12 cellular contexts compared by ENCODE assay signal in genomic region chr10:62916157-62916603, GRCh38.
DNase-seq lines count a peak whose midpoint lies in the region; ATAC-seq, FAIRE-seq and TF ChIP-seq lines count a peak whose summit lies in the region.
"Had no signal": no experiment of that assay in that cellular context is flagged by ENCODE, and none has a peak within 500 bp of the region (broad histone marks: within the 10 kb centered on the region; RNA-seq: fewer than 3 reads in every experiment).

No MANE protein-coding gene starts in this region.

- FAIRE-seq in HepG2 (lab: Jason Lieb, UNC): no peak
- peak; percentile 20 for FAIRE-seq in astrocyte (lab: Jason Lieb, UNC)

- H2AFZ ChIP-seq in HepG2 (ENCODE audit: low read length): no peak overlapping the region
- no peak overlapping the region for H2AFZ ChIP-seq in astrocyte (ENCODE audit: low read depth, low read length)

- WGBS in HepG2 (ENCODE audit: low lambda C conversion rate): 0% methylated on average over 1 of the region's 1 CpG
- WGBS in right lobe of liver (ENCODE audit: insufficient coverage, low coverage, low lambda C conversion rate, missing lambda C conversion rate): 62% methylated on average over 1 of the region's 1 CpG
- 43 to 78% (median 56%) methylated on average over 1 of the region's 1 CpG for WGBS in heart left ventricle, 4 donors
- 25 to 26% methylated on average over 1 of the region's 1 CpG for WGBS in aorta, 2 donors

- H3K27ac Mint-ChIP-seq in astrocyte (ENCODE audit: unreplicated experiment): peak overlapping the region; percentile 75
- H3K27ac Mint-ChIP-seq: B cell had no signal

- H3K27me3 ChIP-seq in HepG2 (ENCODE audit: control insufficient read depth in 1 of 2, insufficient read depth in 2 of 2, low read length in 2 of 2) (no peaks in the 10 kb centered on the region; a peak in 1 of 5 replicates), right lobe of liver (no peaks in the 10 kb centered on the region), astrocyte (ENCODE audit: insufficient read depth, low read length) (no peaks in the 10 kb centered on the region), heart left ventricle (peaks cover 0 to 4% (median 0%) of the 10 kb centered on the region in 9 donors), aorta (ENCODE audit: control insufficient read depth in 1 of 2, insufficient read depth in 2 of 2, low read length in 1 of 2) (no peaks in the 10 kb centered on the region)

- DNase-seq in HepG2 (ENCODE audit: low spot score) (no peak), right lobe of liver (no peak), astrocyte (ENCODE audit: low read depth) (peak; percentile 81), heart left ventricle (no peak), aorta (no peak), NCI-H1417 treated with DMSO at 0.1 percent for 48 hours (lab: John Stamatoyannopoulos, UW) (no peak)
- DNase-seq: activated T-cell treated with anti-CD3 and anti-CD28 coated beads, Interleukin-2, amount 50 U/mL, for 1 hour; caudate nucleus; NCI-H1436 treated with DMSO at 0.1 percent for 48 hours had no signal

- H3K9me3 ChIP-seq in HepG2 (ENCODE audit: low read length) (no peaks in the 10 kb centered on the region), right lobe of liver (no peaks in the 10 kb centered on the region), astrocyte (ENCODE audit: insufficient read depth, low read depth, low read length) (no peaks in the 10 kb centered on the region), heart left ventricle (no peaks in the 10 kb centered on the region), aorta (ENCODE audit: control insufficient read depth, low read length) (no peaks in the 10 kb centered on the region)

- no peak for TF ChIP-seq CTCF in HepG2 (CRISPR knock-in tag; IDR thresholded peaks at IDR 0.05)
- no peak for TF ChIP-seq CTCF in right lobe of liver (IDR thresholded peaks at IDR 0.05)
- TF ChIP-seq CTCF in astrocyte (IDR thresholded peaks at IDR 0.05; ENCODE audit: insufficient read depth, low read depth, low read length): no peak
- no peak for TF ChIP-seq CTCF in heart left ventricle (IDR thresholded peaks at IDR 0.05)

- H3K4me2 ChIP-seq in HepG2 (ENCODE audit: low read depth, low read length): no peak overlapping the region
- no peak overlapping the region for H3K4me2 ChIP-seq in astrocyte (ENCODE audit: low read length)

- no peaks in the 10 kb centered on the region for H3K27me3 Mint-ChIP-seq in astrocyte (ENCODE audit: low read depth, unreplicated experiment)
- H3K27me3 Mint-ChIP-seq: B cell had no signal

- in situ Hi-C loops in HepG2 (cut with HindIII; ENCODE audit: extremely low pct_ligation_motif_present, low pct_unique_long_range_greater_than_20kb): no loop called here

- H3K27ac ChIP-seq in HepG2 (ENCODE audit: extremely low read length, insufficient read depth, low read length) (no peak overlapping the region), right lobe of liver (no peak overlapping the region), astrocyte (ENCODE audit: low read depth, low read length) (no peak overlapping the region), heart left ventricle (peak overlapping the region in 5 of 12 donors; percentile 44 to 68 (median 54)), aorta (ENCODE audit: low read depth in 1 of 2, low read length in 2 of 2) (no peak overlapping the region)

- intact Hi-C loops in HepG2 (cut with micrococcal nuclease; ENCODE audit: unreplicated experiment): no loop called here
- intact Hi-C loops in right lobe of liver (cut with DNase I): no loop called here
- intact Hi-C loops in heart left ventricle (cut with DNase I): no loop called here
- intact Hi-C loops in aorta (cut with DNase I): no loop called here

- TF ChIP-seq EP300 in HepG2 (IDR thresholded peaks at IDR 0.05; ENCODE audit: low read depth in 2 of 2, low read length in 2 of 2) (no peak), HepG2 (CRISPR knock-in tag; IDR thresholded peaks at IDR 0.05; ENCODE audit: borderline replicate concordance) (no peak)

- no peak for TF ChIP-seq RAD21 in HepG2 (CRISPR knock-in tag; IDR thresholded peaks at IDR 0.05)

- no peak overlapping the region for H3K4me3 Mint-ChIP-seq in astrocyte (ENCODE audit: unreplicated experiment)
- H3K4me3 Mint-ChIP-seq: B cell had no signal

- ATAC-seq in HepG2 (no peak), right lobe of liver (no peak), heart left ventricle (peak; percentile 63 to 95 (median 78)), aorta (ENCODE audit: low FRiP score) (peak; percentile 37), GM19463 (IDR thresholded peaks at IDR 0.05; ENCODE audit: unreplicated experiment) (no peak), GM19455 (IDR thresholded peaks at IDR 0.05; ENCODE audit: unreplicated experiment) (no peak)

- H3K79me2 ChIP-seq in HepG2 (ENCODE audit: insufficient read depth, low read length) (no peaks in the 10 kb centered on the region), astrocyte (ENCODE audit: insufficient read depth, low read length) (no peaks in the 10 kb centered on the region)

- no peaks in the 10 kb centered on the region for H3K9me3 Mint-ChIP-seq in astrocyte (ENCODE audit: unreplicated experiment)

- H3K36me3 ChIP-seq in HepG2 (replicated peaks in 1 of 2; ENCODE audit: control insufficient read depth in 1 of 2, insufficient read depth in 2 of 2, low read length in 2 of 2): no peaks in the 10 kb centered on the region
- H3K36me3 ChIP-seq in right lobe of liver: no peaks in the 10 kb centered on the region
- no peaks in the 10 kb centered on the region for H3K36me3 ChIP-seq in astrocyte (ENCODE audit: insufficient read depth, low read length)
- no peaks in the 10 kb centered on the region for H3K36me3 ChIP-seq in heart left ventricle
- no peaks in the 10 kb centered on the region for H3K36me3 ChIP-seq in aorta (ENCODE audit: control insufficient read depth in 1 of 2, insufficient read depth in 2 of 2, low read length in 1 of 2)

- no TSS peak for BruUV-seq in HepG2 (replicated peaks; lab: Mats Ljungman, UMichigan)

- H3K36me3 Mint-ChIP-seq in astrocyte (ENCODE audit: low read depth, unreplicated experiment): no peaks in the 10 kb centered on the region

- H4K20me1 ChIP-seq in HepG2 (ENCODE audit: insufficient read depth, low read length) (no peaks in the 10 kb centered on the region), astrocyte (ENCODE audit: insufficient read depth, low read length) (no peaks in the 10 kb centered on the region)

- H3K4me1 ChIP-seq in HepG2 (ENCODE audit: insufficient read depth, low read length) (no peaks in the 10 kb centered on the region), right lobe of liver (no peaks in the 10 kb centered on the region), astrocyte (ENCODE audit: insufficient read depth, low read length) (peaks cover 3% of the 10 kb centered on the region), heart left ventricle (peaks cover 0 to 22% (median 2%) of the 10 kb centered on the region in 12 donors), aorta (ENCODE audit: control insufficient read depth in 1 of 2, insufficient read depth in 2 of 2, low read length in 2 of 2) (peaks cover 0 to 5% of the 10 kb centered on the region in 2 donors)

- H3K4me3 ChIP-seq in HepG2 (replicated peaks in 1 of 3; ENCODE audit: insufficient read depth in 1 of 3, low read depth in 2 of 3, low read length in 3 of 3) (no peak overlapping the region), right lobe of liver (no peak overlapping the region), astrocyte (ENCODE audit: insufficient read depth, low read depth, low read length) (no peak overlapping the region), heart left ventricle (no peak overlapping the region), aorta (ENCODE audit: low read length in 2 of 2) (no peak overlapping the region)

- TF ChIP-seq POLR2A in HepG2 (IDR thresholded peaks at IDR 0.05; ENCODE audit: insufficient read depth in 1 of 2, low read depth in 2 of 2, low read length in 2 of 2) (no peak), right lobe of liver (IDR thresholded peaks at IDR 0.05) (no peak), heart left ventricle (IDR thresholded peaks at IDR 0.05) (no peak)

- peaks cover 5% of the 10 kb centered on the region for H3K4me1 Mint-ChIP-seq in astrocyte (ENCODE audit: low read depth, unreplicated experiment)

- CTCF ChIA-PET in HepG2 (lab: Yijun Ruan, JAX; ENCODE audit: low intra/inter-chr PET ratio, low total read pairs): no interaction called here

- H3K9ac ChIP-seq in HepG2 (ENCODE audit: insufficient read depth, low read depth, low read length): no peak overlapping the region
- H3K9ac ChIP-seq in astrocyte (ENCODE audit: low read length): no peak overlapping the region

- POLR2A ChIA-PET in HepG2 (lab: Yijun Ruan, JAX): no interaction called here

TF ChIP-seq in HepG2, 621 proteins besides CTCF, POLR2A, EP300 and RAD21:
- peak; percentile 32 for TF ChIP-seq CEBPB (IDR thresholded peaks at IDR 0.05; ENCODE audit: borderline replicate concordance, low read depth, low read length)
- TF ChIP-seq NR2F1 (CRISPR knock-in tag; IDR thresholded peaks at IDR 0.05): no peak

Comparison
In these comparisons a context has a peak if more than half of its experiments do, and no peak if none do; other contexts are left out.
1. ATAC-seq: peak in heart left ventricle (4 of 4) and aorta (single experiment); none in HepG2 (single experiment), right lobe of liver (0 of 4), GM19463 (single experiment) and GM19455 (single experiment).